7 cellular contexts compared by ENCODE assay signal in the genomic region with DNA sequence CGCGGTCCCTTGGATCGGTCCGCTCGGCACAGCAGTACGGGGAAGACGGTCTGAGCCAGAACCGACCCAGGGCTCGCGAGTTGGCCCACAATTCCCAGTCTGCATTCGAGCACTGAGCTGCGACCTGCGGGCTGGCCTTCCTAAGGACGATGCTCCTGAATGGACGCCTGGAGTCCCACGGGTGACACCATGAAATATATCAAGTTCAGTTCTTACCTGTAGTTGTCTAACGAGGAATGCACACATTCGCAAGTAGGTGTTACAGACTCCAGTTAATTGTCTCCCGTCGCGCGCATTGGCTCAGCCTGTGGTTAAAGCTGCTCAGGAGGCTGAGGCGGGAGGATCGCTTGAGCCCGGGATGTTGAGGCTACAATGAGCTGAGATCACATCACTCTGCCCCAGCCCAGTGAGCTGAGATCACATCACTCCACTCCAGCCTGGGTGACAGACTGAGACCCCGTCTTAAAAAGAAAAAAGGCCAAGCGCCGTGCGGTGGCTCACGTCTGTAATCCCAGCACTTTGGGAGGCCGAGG. TPM values are rescaled to one million over a fixed set of nuclear protein-coding genes. Genes with fewer than 3 reads are reported as not detected.
A peak's percentile ranks its signal among the peaks of the same experiment; 100 is the strongest.
DNase-seq lines count a peak whose midpoint lies in the region; ATAC-seq and TF ChIP-seq lines count a peak whose summit lies in the region.

No MANE protein-coding gene starts in this region.

- peak overlapping the region; percentile 93 for H3K27ac Mint-ChIP-seq in activated T-cell treated with anti-CD3 and anti-CD28 coated beads, Interleukin-2, amount 50 U/mL, for 24 hours
- peak overlapping the region; percentile 98 for H3K27ac Mint-ChIP-seq in stimulated activated naive B cell treated with anti-CD40 and anti-IgM and Interleukin-4, amounts not matched to agents 10 μg/mL and 1 μg/mL and 100 μg/mL, for 72 hours

- peak overlapping the region; percentile 95 for H2AFZ ChIP-seq in hepatocyte

- H3K36me3 ChIP-seq in HUES64 (ENCODE audit: insufficient read depth, low read length), result peaks cover 30% of the 10 kb centered on the region
- no peaks in the 10 kb centered on the region for H3K36me3 ChIP-seq in hepatocyte (replicated peaks; ENCODE audit: insufficient read depth, low read depth)

- no peaks in the 10 kb centered on the region for H3K9me3 Mint-ChIP-seq in activated T-cell treated with anti-CD3 and anti-CD28 coated beads, Interleukin-2, amount 50 U/mL, for 24 hours
- no peaks in the 10 kb centered on the region for H3K9me3 Mint-ChIP-seq in stimulated activated naive B cell treated with anti-CD40 and anti-IgM and Interleukin-4, amounts not matched to agents 10 μg/mL and 1 μg/mL and 100 μg/mL, for 72 hours

- no peak for DNase-seq in activated T-cell treated with anti-CD3 and anti-CD28 coated beads, Interleukin-2, amount 50 U/mL, for 24 hours
- no peak for DNase-seq in hepatocyte (ENCODE audit: low spot score)
- DNase-seq in stimulated activated naive B cell treated with anti-CD40 and anti-IgM and Interleukin-4, amounts not matched to agents 10 μg/mL and 1 μg/mL and 100 μg/mL, for 72 hours, result no peak
- DNase-seq in NK-92 treated with Interleukin-12 subunit alpha and Interleukin-12 subunit beta, amount 100 ng/mL, for 24 hours (lab: John Stamatoyannopoulos, UW), result no peak

- ATAC-seq in stimulated activated naive B cell treated with anti-CD40 and anti-IgM and Interleukin-4, amounts not matched to agents 10 μg/mL and 1 μg/mL and 100 μg/mL, for 72 hours (replicated peaks), result no peak
- ATAC-seq in HG03469 (IDR thresholded peaks at IDR 0.05; ENCODE audit: unreplicated experiment) (no peak), GM21825 (IDR thresholded peaks at IDR 0.05; ENCODE audit: unreplicated experiment) (no peak)

- H3K4me1 ChIP-seq in HUES64 (ENCODE audit: insufficient read depth, low read length) (no peaks in the 10 kb centered on the region), hepatocyte (ENCODE audit: insufficient read depth) (no peaks in the 10 kb centered on the region)

- peak overlapping the region; percentile 82 for H3K4me2 ChIP-seq in hepatocyte

- H3K9me3 ChIP-seq in HUES64 (ENCODE audit: insufficient read depth, low read depth, low read length) (no peaks in the 10 kb centered on the region), hepatocyte (ENCODE audit: low read depth) (no peaks in the 10 kb centered on the region)

- H4K20me1 ChIP-seq in hepatocyte (ENCODE audit: insufficient read depth, poor library complexity, severe bottlenecking), result no peaks in the 10 kb centered on the region

- H3K9me2 ChIP-seq in hepatocyte (replicated peaks; ENCODE audit: insufficient read depth), result no peaks in the 10 kb centered on the region

- no peak for TF ChIP-seq CTCF in hepatocyte (IDR thresholded peaks at IDR 0.05; ENCODE audit: poor library complexity)

- H3K4me3 ChIP-seq in HUES64 (ENCODE audit: low read length) (peak overlapping the region; percentile 67), hepatocyte (peak overlapping the region; percentile 45)

- H3K27me3 ChIP-seq in HUES64 (ENCODE audit: insufficient read depth, low read length) (no peaks in the 10 kb centered on the region), hepatocyte (peaks cover 4% of the 10 kb centered on the region)

- H3K79me2 ChIP-seq in hepatocyte, result peaks cover 6% of the 10 kb centered on the region

- H3K4me3 Mint-ChIP-seq in activated T-cell treated with anti-CD3 and anti-CD28 coated beads, Interleukin-2, amount 50 U/mL, for 24 hours, result peak overlapping the region; percentile 87
- H3K4me3 Mint-ChIP-seq in stimulated activated naive B cell treated with anti-CD40 and anti-IgM and Interleukin-4, amounts not matched to agents 10 μg/mL and 1 μg/mL and 100 μg/mL, for 72 hours, result peak overlapping the region; percentile 91 to 98

- H3K27ac ChIP-seq in HUES64 (ENCODE audit: low read depth, low read length) (peak overlapping the region; percentile 45; the same call in 1 of the 2 replicates), hepatocyte (peak overlapping the region; percentile 93)

- H3K9ac ChIP-seq in HUES64 (ENCODE audit: low read depth, low read length), result peak overlapping the region; percentile 82

- peaks cover 43% of the 10 kb centered on the region for H3K36me3 Mint-ChIP-seq in activated T-cell treated with anti-CD3 and anti-CD28 coated beads, Interleukin-2, amount 50 U/mL, for 24 hours (ENCODE audit: low read depth)
- H3K36me3 Mint-ChIP-seq in stimulated activated naive B cell treated with anti-CD40 and anti-IgM and Interleukin-4, amounts not matched to agents 10 μg/mL and 1 μg/mL and 100 μg/mL, for 72 hours, result peaks cover 21 to 28% of the 10 kb centered on the region in 2 donors

- WGBS in HUES64, result 83% methylated on average over 31 of the region's 31 CpGs
- 69% methylated on average over 31 of the region's 31 CpGs for WGBS in hepatocyte (ENCODE audit: low lambda C conversion rate, missing lambda C conversion rate)

- peaks cover 39% of the 10 kb centered on the region for H3K4me1 Mint-ChIP-seq in activated T-cell treated with anti-CD3 and anti-CD28 coated beads, Interleukin-2, amount 50 U/mL, for 24 hours (ENCODE audit: low read depth)
- peaks cover 18 to 50% of the 10 kb centered on the region in 2 donors for H3K4me1 Mint-ChIP-seq in stimulated activated naive B cell treated with anti-CD40 and anti-IgM and Interleukin-4, amounts not matched to agents 10 μg/mL and 1 μg/mL and 100 μg/mL, for 72 hours

- no peaks in the 10 kb centered on the region for H3K27me3 Mint-ChIP-seq in activated T-cell treated with anti-CD3 and anti-CD28 coated beads, Interleukin-2, amount 50 U/mL, for 24 hours
- peaks cover 0 to 4% of the 10 kb centered on the region in 2 donors for H3K27me3 Mint-ChIP-seq in stimulated activated naive B cell treated with anti-CD40 and anti-IgM and Interleukin-4, amounts not matched to agents 10 μg/mL and 1 μg/mL and 100 μg/mL, for 72 hours

RNA-seq across cellular contexts. Expression of gene PEX7, which starts 0.8 kb away (rescaled TPM):
- 5.7 TPM for polyA plus RNA-seq in HUES64 (2013, experiment 1 of 2)
- 7.7 TPM for polyA plus RNA-seq in HUES64 (2013, experiment 2 of 2)
- total RNA-seq in hepatocyte, result 15.6 and 19.5 TPM in 2 replicates
- 9.6 and 12.1 TPM in 2 replicates for polyA plus RNA-seq in hepatocyte

RNA-seq across cellular contexts. Expression of gene MAP3K5, which starts 30.9 kb away (rescaled TPM):
- 0.85 TPM for polyA plus RNA-seq in HUES64 (2013, experiment 1 of 2)
- 0.76 TPM for polyA plus RNA-seq in HUES64 (2013, experiment 2 of 2)
- total RNA-seq in hepatocyte, result 3.9 and 5.9 TPM in 2 replicates
- polyA plus RNA-seq in hepatocyte, result 2.1 and 2.2 TPM in 2 replicates
